ENCODE assay signal across 11 cellular contexts in genomic region chr2:58350484-58350883, GRCh38.
DNase-seq lines count a peak whose midpoint lies in the region; ATAC-seq and TF ChIP-seq lines count a peak whose summit lies in the region.
"Had no signal": no experiment of that assay in that cellular context is flagged by ENCODE, and none has a peak within 500 bp of the region (broad histone marks: within the 10 kb centered on the region; RNA-seq: fewer than 3 reads in every experiment).

No MANE protein-coding gene starts in this region.

- TF ChIP-seq CTCF in GM13977 (IDR thresholded peaks at IDR 0.05; ENCODE audit: extremely low read depth, insufficient read depth, missing control alignments) (no peak), HFFc6 (IDR thresholded peaks at IDR 0.05) (no peak), esophagus muscularis mucosa (IDR thresholded peaks at IDR 0.05) (no peak)

- H3K27ac ChIP-seq in esophagus muscularis mucosa (replicated peaks in 1 of 4), result no peak overlapping the region
- H3K27ac ChIP-seq: BLaER1 had no signal

- peaks cover 3% of the 10 kb centered on the region; the same call in 1 of the 2 replicates for H3K27me3 Mint-ChIP-seq in HFFc6 (ENCODE audit: insufficient read depth)

- ATAC-seq in GM19395 (IDR thresholded peaks at IDR 0.05; ENCODE audit: unreplicated experiment), result peak; percentile 91
- ATAC-seq in HG02870 (IDR thresholded peaks at IDR 0.05; ENCODE audit: unreplicated experiment), result peak; percentile 99
- ATAC-seq in HG03571 (IDR thresholded peaks at IDR 0.05; ENCODE audit: unreplicated experiment), result peak; percentile 76
- no peak for ATAC-seq in left ventricle myocardium superior

- no peaks in the 10 kb centered on the region for H3K36me3 Mint-ChIP-seq in HFFc6 (ENCODE audit: low read depth)

- no peaks in the 10 kb centered on the region for H3K9me3 Mint-ChIP-seq in HFFc6

- H3K9me3 ChIP-seq in esophagus muscularis mucosa, result no peaks in the 10 kb centered on the region
- H3K9me3 ChIP-seq: BLaER1 had no signal

- no peaks in the 10 kb centered on the region for H3K4me1 ChIP-seq in esophagus muscularis mucosa

- in situ Hi-C loops in GM13977 (cut with MboI; ENCODE audit: low pct_unique_long_range_greater_than_20kb, low sequenced_read_pairs, unreplicated experiment), result no loop called here

- H3K4me3 Mint-ChIP-seq in HFFc6, result no peak overlapping the region

- whole genome bisulfite sequencing in esophagus muscularis mucosa, result 86% methylated on average over 2 of the region's 2 CpGs

- H3K36me3 ChIP-seq in esophagus muscularis mucosa, result no peaks in the 10 kb centered on the region
- H3K36me3 ChIP-seq: BLaER1 had no signal

- TF ChIP-seq EP300 in esophagus muscularis mucosa (IDR thresholded peaks at IDR 0.05), result no peak

- DNase-seq in GM13977 (ENCODE audit: low spot score) (peak; percentile 31), HFFc6 (no peak), esophagus muscularis mucosa (ENCODE audit: extremely low spot score) (no peak), left ventricle myocardium superior (no peak), DMS53 treated with DMSO at 0.1 percent for 48 hours (lab: John Stamatoyannopoulos, UW; ENCODE audit: unreplicated experiment) (no peak)
- DNase-seq: NCI-H2081, SHP77 had no signal

- no peak for TF ChIP-seq POLR2A in esophagus muscularis mucosa (IDR thresholded peaks at IDR 0.05; ENCODE audit: low read depth)

- no peak overlapping the region for H3K27ac Mint-ChIP-seq in HFFc6

- H3K27me3 ChIP-seq in esophagus muscularis mucosa, result no peaks in the 10 kb centered on the region
- H3K27me3 ChIP-seq: BLaER1 had no signal

- H3K4me1 Mint-ChIP-seq in HFFc6 (ENCODE audit: low read depth), result no peaks in the 10 kb centered on the region

- intact Hi-C loops in esophagus muscularis mucosa (cut with DNase I) (no loop called here), left ventricle myocardium superior (cut with micrococcal nuclease) (no loop called here)

- no peak overlapping the region for H3K4me3 ChIP-seq in esophagus muscularis mucosa
- H3K4me3 ChIP-seq: BLaER1 had no signal
